In genomic region chr4:145909773-145910172, GRCh38 we compare ENCODE assay signal across 9 cellular contexts. TPM values are rescaled to one million over a fixed set of nuclear protein-coding genes. Genes with fewer than 3 reads are reported as not detected.
DNase-seq lines count a peak whose midpoint lies in the region; ATAC-seq and TF ChIP-seq lines count a peak whose summit lies in the region.
"Had no signal": no experiment of that assay in that cellular context is flagged by ENCODE, and none has a peak within 500 bp of the region (broad histone marks: within the 10 kb centered on the region; RNA-seq: fewer than 3 reads in every experiment).

No MANE protein-coding gene starts in this region.

- no peaks in the 10 kb centered on the region for H3K9me3 Mint-ChIP-seq in nephron progenitor cell

- H3F3A ChIP-seq in Loucy (ENCODE audit: low read depth): no peaks in the 10 kb centered on the region

- H3K27ac ChIP-seq in C4-2B: peak overlapping the region; percentile 72

- peak overlapping the region; percentile 96 for H3K27ac Mint-ChIP-seq in nephron progenitor cell

- peak overlapping the region; percentile 36 for H3K4me2 ChIP-seq in Loucy (ENCODE audit: low read depth, low read length, poor library complexity, severe bottlenecking)

- no peak overlapping the region for H3K4me3 ChIP-seq in Loucy (ENCODE audit: low read length, poor library complexity, severe bottlenecking)

- H3K27me3 ChIP-seq in Loucy (ENCODE audit: insufficient read depth, low read length, poor library complexity, severe bottlenecking): no peaks in the 10 kb centered on the region

- no peak for TF ChIP-seq CTCF in C4-2B (conservative IDR thresholded peaks at IDR 0.05)
- no peak for TF ChIP-seq CTCF in Loucy (conservative IDR thresholded peaks at IDR 0.05; ENCODE audit: low read length)
- no peak for TF ChIP-seq CTCF in nephron progenitor cell (IDR thresholded peaks at IDR 0.05)

- H4K20me1 ChIP-seq in Loucy (ENCODE audit: insufficient read depth, low read length, poor library complexity, severe bottlenecking): peaks cover 74% of the 10 kb centered on the region

- ATAC-seq in Right ventricle myocardium inferior: peak; percentile 62
- ATAC-seq in GM19397 (IDR thresholded peaks at IDR 0.05; ENCODE audit: unreplicated experiment): no peak
- no peak for ATAC-seq in GM18519 (IDR thresholded peaks at IDR 0.05; ENCODE audit: low FRiP score, unreplicated experiment)

- peaks cover 100% of the 10 kb centered on the region for H3K79me2 ChIP-seq in Loucy (ENCODE audit: insufficient read depth, low read length)

- no peak overlapping the region for H3K4me3 Mint-ChIP-seq in nephron progenitor cell

- peaks cover 42% of the 10 kb centered on the region for H3K4me1 Mint-ChIP-seq in nephron progenitor cell

- H3K4me1 ChIP-seq in Loucy (ENCODE audit: insufficient read depth, low read length, poor library complexity, severe bottlenecking): peaks cover 34% of the 10 kb centered on the region

- no peaks in the 10 kb centered on the region for H3K9me2 ChIP-seq in Loucy (replicated peaks; ENCODE audit: low read depth, low read length)

- DNase-seq in Right ventricle myocardium inferior (ENCODE audit: missing footprints) (no peak), nephron progenitor cell (no peak), GF-D8 (lab: John Stamatoyannopoulos, UW) (no peak), NCI-H446 treated with DMSO at 0.1 percent for 48 hours (lab: John Stamatoyannopoulos, UW) (no peak)
- DNase-seq: activated effector memory CD4-positive, alpha-beta T cell treated with Interleukin-2 at 50 U/mL for 16 hours had no signal

- peaks cover 5% of the 10 kb centered on the region; the same call in 1 of the 2 replicates for H3K36me3 ChIP-seq in Loucy (ENCODE audit: insufficient read depth, low read length)

- H3K27me3 Mint-ChIP-seq in nephron progenitor cell (ENCODE audit: low read depth, poor library complexity): no peaks in the 10 kb centered on the region

- no peak overlapping the region for H2AFZ ChIP-seq in Loucy (ENCODE audit: low read length)

- intact Hi-C loops in Right ventricle myocardium inferior (cut with DNase I): loop anchor here (1.0 kb wide), 1 partner anchor 28 kb away; no protein-coding TSS in a partner anchor

- no peaks in the 10 kb centered on the region for H3K9me3 ChIP-seq in Loucy (ENCODE audit: insufficient read depth, low read depth, low read length)

- peaks cover 35% of the 10 kb centered on the region for H3K36me3 Mint-ChIP-seq in nephron progenitor cell (ENCODE audit: low read depth)

- H3K9ac ChIP-seq in Loucy (ENCODE audit: low read depth, low read length, poor library complexity, severe bottlenecking): no peak overlapping the region

RNA-seq across cellular contexts. Expression of gene ZNF827, which starts 28.9 kb away (rescaled TPM):
- total RNA-seq in Right ventricle myocardium inferior: 11.9 TPM
